ENCODE assay signal across 15 cellular contexts in genomic region chr13:110549795-110550160, GRCh38. TPM values are rescaled to one million over a fixed set of nuclear protein-coding genes. Genes with fewer than 3 reads are reported as not detected.
DNase-seq lines count a peak whose midpoint lies in the region; ATAC-seq, FAIRE-seq and TF ChIP-seq lines count a peak whose summit lies in the region.
"Had no signal": no experiment of that assay in that cellular context is flagged by ENCODE, and none has a peak within 500 bp of the region (broad histone marks: within the 10 kb centered on the region; RNA-seq: fewer than 3 reads in every experiment).

No MANE protein-coding gene starts in this region.

- DNase-seq in body of pancreas: no peak
- no peak for DNase-seq in nephron progenitor cell
- DNase-seq in testis: no peak
- DNase-seq in erythroblast (lab: John Stamatoyannopoulos, UW): no peak
- no peak for DNase-seq in D721Med (ENCODE audit: insufficient read length, low spot score)
- no peak for DNase-seq in PC-9
- DNase-seq: CD8-positive, alpha-beta T cell; DMS 273 treated with DMSO at 0.1 percent for 48 hours; H7; IMR-90 had no signal

- H3K27ac Mint-ChIP-seq in nephron progenitor cell: peak overlapping the region; percentile 66
- H3K27ac Mint-ChIP-seq: CD8-positive, alpha-beta T cell; GM23338 had no signal

- peaks cover 3% of the 10 kb centered on the region for H3K27me3 Mint-ChIP-seq in nephron progenitor cell (ENCODE audit: low read depth, poor library complexity)

- H3K36me3 Mint-ChIP-seq in nephron progenitor cell (ENCODE audit: low read depth): peaks cover 23% of the 10 kb centered on the region
- H3K36me3 Mint-ChIP-seq: CD8-positive, alpha-beta T cell had no signal

- POLR2A ChIA-PET in PC-9 (lab: Charles Lee; ENCODE audit: unreplicated experiment): no interaction called here

- H2AFZ ChIP-seq in PC-9: no peak overlapping the region
- H2AFZ ChIP-seq: GM23338 had no signal

- H3K4me2 ChIP-seq in PC-9: no peak overlapping the region
- H3K4me2 ChIP-seq: A549, GM23338 had no signal

- H3K9me3 Mint-ChIP-seq in nephron progenitor cell: peaks cover 17% of the 10 kb centered on the region
- H3K9me3 Mint-ChIP-seq: CD8-positive, alpha-beta T cell had no signal

- no peaks in the 10 kb centered on the region for H3K9me2 ChIP-seq in PC-9 (ENCODE audit: insufficient read depth)

- CTCF ChIA-PET in PC-9 (lab: Charles Lee): no interaction called here

- ATAC-seq in body of pancreas: no peak
- ATAC-seq: A549; CD8-positive, alpha-beta T cell had no signal

- H4K20me1 ChIP-seq in PC-9 (ENCODE audit: insufficient read depth): peaks cover 16% of the 10 kb centered on the region; the same call in 1 of the 2 replicates

- no peak overlapping the region for H3K4me3 ChIP-seq in body of pancreas
- H3K4me3 ChIP-seq in testis: no peak overlapping the region
- no peak overlapping the region for H3K4me3 ChIP-seq in PC-9
- H3K4me3 ChIP-seq: A549, GM23338 had no signal

- intact Hi-C loops in body of pancreas (cut with DNase I) (no loop called here), testis (cut with DNase I; ENCODE audit: low total_unique reads) (no loop called here), PC-9 (cut with micrococcal nuclease; ENCODE audit: unreplicated experiment) (no loop called here)

- TF ChIP-seq POLR2A in body of pancreas (IDR thresholded peaks at IDR 0.05) (no peak), testis (IDR thresholded peaks at IDR 0.05) (no peak), erythroblast (IDR thresholded peaks at IDR 0.05; ENCODE audit: low read length) (no peak)

- BruUV-seq in PC-9 (replicated peaks; lab: Mats Ljungman, UMichigan): no TSS peak

- peak overlapping the region; percentile 42 for H3K27ac ChIP-seq in VCaP
- peak overlapping the region in 3 of 4 donors; percentile 66 to 70 (median 69) for H3K27ac ChIP-seq in body of pancreas
- peak overlapping the region; percentile 27 to 55 for H3K27ac ChIP-seq in testis
- no peak overlapping the region for H3K27ac ChIP-seq in PC-9
- H3K27ac ChIP-seq: A549 had no signal

- H3K27me3 ChIP-seq in body of pancreas (no peaks in the 10 kb centered on the region), testis (no peaks in the 10 kb centered on the region), PC-9 (ENCODE audit: insufficient read depth, low read depth) (no peaks in the 10 kb centered on the region)

- TF ChIP-seq CTCF in VCaP (conservative IDR thresholded peaks at IDR 0.05) (no peak), body of pancreas (IDR thresholded peaks at IDR 0.05) (no peak), nephron progenitor cell (IDR thresholded peaks at IDR 0.05) (no peak), testis (IDR thresholded peaks at IDR 0.05) (no peak), D721Med (IDR thresholded peaks at IDR 0.05; ENCODE audit: insufficient read depth, missing control alignments) (no peak), PC-9 (conservative IDR thresholded peaks at IDR 0.05) (no peak)

- H3F3A ChIP-seq in PC-9 (ENCODE audit: insufficient read depth, low read depth): peaks cover 22% of the 10 kb centered on the region

- peaks cover 88% of the 10 kb centered on the region for H3K4me1 ChIP-seq in body of pancreas
- peaks cover 51% of the 10 kb centered on the region for H3K4me1 ChIP-seq in testis
- H3K4me1 ChIP-seq in PC-9 (replicated peaks; ENCODE audit: insufficient read depth): peaks cover 38% of the 10 kb centered on the region

- peaks cover 93% of the 10 kb centered on the region for H3K79me2 ChIP-seq in PC-9 (ENCODE audit: low read depth)

- peaks cover 21% of the 10 kb centered on the region for H3K4me1 Mint-ChIP-seq in nephron progenitor cell

- FAIRE-seq in D721Med (lab: Jason Lieb, UNC): no peak
- FAIRE-seq: A549, GM18507 had no signal

- no peaks in the 10 kb centered on the region for H3K36me3 ChIP-seq in body of pancreas (replicated peaks in 1 of 2; ENCODE audit: insufficient read depth in 1 of 2, low read depth in 2 of 2)
- no peaks in the 10 kb centered on the region for H3K36me3 ChIP-seq in testis (ENCODE audit: low read depth, missing control alignments)
- H3K36me3 ChIP-seq in PC-9 (ENCODE audit: low read depth): 0 out of 2 replicates have a peak, but pooled peaks cover 3% of the 10 kb centered on the region

- 92 to 96% methylated on average over 10 to 11 of the region's 11 CpGs for WGBS in body of pancreas, 2 donors
- 86 to 95% methylated on average over 11 of the region's 11 CpGs for WGBS in testis, 2 donors

- H3K4me3 Mint-ChIP-seq in nephron progenitor cell: no peak overlapping the region
- H3K4me3 Mint-ChIP-seq: CD14-positive monocyte; CD8-positive, alpha-beta T cell; GM23338 had no signal

- no peaks in the 10 kb centered on the region for H3K9me3 ChIP-seq in body of pancreas
- H3K9me3 ChIP-seq in testis: no peaks in the 10 kb centered on the region
- no peaks in the 10 kb centered on the region for H3K9me3 ChIP-seq in PC-9 (ENCODE audit: insufficient read depth, low read depth)
- H3K9me3 ChIP-seq: A549 had no signal

RNA-seq across cellular contexts. Expression of gene RAB20, which starts 11.7 kb away (rescaled TPM):
- 10 to 100 TPM; 23.1 to 35.5 TPM for total RNA-seq in body of pancreas
- 10 to 100 TPM; 27.2 to 41.1 TPM for total RNA-seq in testis
- polyA plus RNA-seq in testis (ENCODE audit: insufficient read depth, low read depth, low replicate concordance): 22.0 TPM
- 31.9 and 41.0 TPM in 2 replicates for total RNA-seq in PC-9 (2021)
